In the genomic region with DNA sequence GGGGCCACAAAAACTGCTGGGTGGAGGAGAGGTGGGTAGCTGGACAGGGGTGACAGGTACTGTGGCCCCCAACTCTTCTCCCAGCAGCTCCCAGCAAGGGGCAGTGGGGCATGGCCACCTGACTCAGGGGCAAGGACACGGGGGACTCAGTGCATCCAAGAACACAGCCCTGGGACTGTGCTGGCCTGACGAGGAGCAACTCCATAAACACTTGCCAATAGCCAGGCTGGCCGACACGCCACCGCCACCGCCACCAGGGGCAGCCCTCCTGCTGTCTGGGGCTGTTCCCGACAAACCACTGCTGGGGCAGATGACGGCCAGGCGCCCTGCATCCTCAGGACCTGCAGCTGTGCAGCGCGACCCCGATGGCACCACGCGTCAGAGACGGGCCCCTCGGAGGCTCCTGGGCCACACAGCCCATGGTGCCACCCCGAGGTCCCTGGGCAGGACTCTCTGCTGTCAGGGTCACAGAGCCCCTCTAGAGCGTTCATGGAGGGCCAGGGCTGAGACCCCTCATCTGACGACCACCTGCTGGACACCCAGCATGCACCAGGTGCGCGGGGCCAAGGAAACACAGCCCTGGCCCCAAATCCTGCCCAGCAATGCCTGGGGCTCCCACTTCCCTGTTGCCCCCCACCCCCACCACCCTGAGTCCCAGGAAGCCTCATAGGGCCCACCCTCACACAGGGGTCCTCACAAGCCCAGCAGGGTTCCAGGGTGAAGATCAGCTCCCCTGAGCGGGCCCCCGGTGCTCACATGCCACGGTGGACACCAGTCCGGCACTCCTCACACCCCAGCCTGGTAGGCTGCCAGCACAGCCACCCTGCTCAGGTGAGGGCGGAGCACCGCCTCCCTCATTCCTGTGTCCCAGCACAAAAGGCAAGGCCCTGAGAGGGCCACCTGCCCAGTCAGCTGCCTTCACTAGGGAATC, we compare ENCODE assay signal across 18 cellular contexts. TPM values are rescaled to one million over a fixed set of nuclear protein-coding genes. Genes with fewer than 3 reads are reported as not detected.
DNase-seq lines count a peak whose midpoint lies in the region; ATAC-seq and TF ChIP-seq lines count a peak whose summit lies in the region.
"Had no signal": no experiment of that assay in that cellular context is flagged by ENCODE, and none has a peak within 500 bp of the region (broad histone marks: within the 10 kb centered on the region; RNA-seq: fewer than 3 reads in every experiment).

No MANE protein-coding gene starts in this region.

- TF ChIP-seq CTCF in HFF-Myc (IDR thresholded peaks at IDR 0.05; ENCODE audit: low read depth, low read length, missing control alignments) (peak; percentile 6), glutamatergic neuron (IDR thresholded peaks at IDR 0.05; ENCODE audit: partially characterized antibody, unreplicated experiment) (peak; percentile 21), osteoblast (IDR thresholded peaks at IDR 0.05; ENCODE audit: extremely low read depth, low read depth, low read length) (no peak)

- H3K9me3 ChIP-seq in BLaER1 = no peaks in the 10 kb centered on the region
- no peaks in the 10 kb centered on the region for H3K9me3 ChIP-seq in osteoblast (ENCODE audit: low read depth, low read length)
- H3K9me3 ChIP-seq: gastroesophageal sphincter had no signal

- no peak overlapping the region for H2AFZ ChIP-seq in osteoblast (ENCODE audit: low read length)

- H4K20me1 ChIP-seq in BLaER1 = no peaks in the 10 kb centered on the region
- H4K20me1 ChIP-seq in osteoblast (ENCODE audit: insufficient read depth, low read length) = peaks cover 59% of the 10 kb centered on the region

- peaks cover 54% of the 10 kb centered on the region for H3K79me2 ChIP-seq in osteoblast (ENCODE audit: insufficient read depth, low read length)

- H3K27me3 ChIP-seq in BLaER1 (no peaks in the 10 kb centered on the region), osteoblast (ENCODE audit: insufficient read depth, low read length) (no peaks in the 10 kb centered on the region)
- H3K27me3 ChIP-seq: gastroesophageal sphincter had no signal

- H3K9me3 Mint-ChIP-seq in glutamatergic neuron (ENCODE audit: unreplicated experiment) = peaks cover 2% of the 10 kb centered on the region
- H3K9me3 Mint-ChIP-seq in activated naive CD4-positive, alpha-beta T cell treated with anti-CD3 and anti-CD28 coated beads for 36 hours = no peaks in the 10 kb centered on the region
- H3K9me3 Mint-ChIP-seq: activated CD8-positive, alpha-beta T cell treated with anti-CD3 and anti-CD28 coated beads for 36 hours; activated T-helper 17 cell treated with anti-CD3 and anti-CD28 coated beads, Interleukin-2, amount 50 U/mL, for 72 hours; mesothelial cell of epicardium had no signal

- no peak overlapping the region for H3K4me3 Mint-ChIP-seq in glutamatergic neuron (ENCODE audit: unreplicated experiment)
- no peak overlapping the region for H3K4me3 Mint-ChIP-seq in activated naive CD4-positive, alpha-beta T cell treated with anti-CD3 and anti-CD28 coated beads for 36 hours
- H3K4me3 Mint-ChIP-seq: activated CD8-positive, alpha-beta T cell treated with anti-CD3 and anti-CD28 coated beads for 36 hours; activated T-helper 17 cell treated with anti-CD3 and anti-CD28 coated beads, Interleukin-2, amount 50 U/mL, for 72 hours; mesothelial cell of epicardium had no signal

- H3K36me3 Mint-ChIP-seq in glutamatergic neuron (ENCODE audit: unreplicated experiment) = peaks cover 5% of the 10 kb centered on the region
- no peaks in the 10 kb centered on the region for H3K36me3 Mint-ChIP-seq in activated naive CD4-positive, alpha-beta T cell treated with anti-CD3 and anti-CD28 coated beads for 36 hours (ENCODE audit: low read depth)

- intact Hi-C loops in activated naive CD4-positive, alpha-beta T cell treated with anti-CD3 and anti-CD28 coated beads for 36 hours (cut with micrococcal nuclease) = no loop called here

- peak overlapping the region; percentile 30; the same call in 1 of the 2 replicates for H3K4me2 ChIP-seq in BLaER1
- no peak overlapping the region for H3K4me2 ChIP-seq in osteoblast (ENCODE audit: insufficient read depth, low read length)

- H3K36me3 ChIP-seq in BLaER1 (no peaks in the 10 kb centered on the region), osteoblast (ENCODE audit: insufficient read depth, low read length) (peaks cover 12% of the 10 kb centered on the region)

- H3K27ac ChIP-seq in BLaER1 (no peak overlapping the region), osteoblast (ENCODE audit: low read depth, low read length) (no peak overlapping the region)
- H3K27ac ChIP-seq: gastroesophageal sphincter had no signal

- peaks cover 7% of the 10 kb centered on the region for H3K4me1 Mint-ChIP-seq in glutamatergic neuron (ENCODE audit: low read depth, unreplicated experiment)
- H3K4me1 Mint-ChIP-seq in activated naive CD4-positive, alpha-beta T cell treated with anti-CD3 and anti-CD28 coated beads for 36 hours (ENCODE audit: low read depth) = no peaks in the 10 kb centered on the region
- H3K4me1 Mint-ChIP-seq: activated T-helper 17 cell treated with anti-CD3 and anti-CD28 coated beads, Interleukin-2, amount 50 U/mL, for 72 hours had no signal

- H3K27ac Mint-ChIP-seq in glutamatergic neuron (ENCODE audit: unreplicated experiment) = no peak overlapping the region
- H3K27ac Mint-ChIP-seq in activated naive CD4-positive, alpha-beta T cell treated with anti-CD3 and anti-CD28 coated beads for 36 hours = no peak overlapping the region
- H3K27ac Mint-ChIP-seq: activated CD8-positive, alpha-beta T cell treated with anti-CD3 and anti-CD28 coated beads for 36 hours; activated T-helper 17 cell treated with anti-CD3 and anti-CD28 coated beads, Interleukin-2, amount 50 U/mL, for 72 hours had no signal

- peaks cover 13% of the 10 kb centered on the region for H3K27me3 Mint-ChIP-seq in glutamatergic neuron (ENCODE audit: unreplicated experiment)
- H3K27me3 Mint-ChIP-seq in activated naive CD4-positive, alpha-beta T cell treated with anti-CD3 and anti-CD28 coated beads for 36 hours (ENCODE audit: low read depth) = no peaks in the 10 kb centered on the region
- H3K27me3 Mint-ChIP-seq: activated CD8-positive, alpha-beta T cell treated with anti-CD3 and anti-CD28 coated beads for 36 hours; activated T-helper 17 cell treated with anti-CD3 and anti-CD28 coated beads, Interleukin-2, amount 50 U/mL, for 72 hours had no signal

- H3K4me1 ChIP-seq in BLaER1 (peaks cover 56% of the 10 kb centered on the region), osteoblast (ENCODE audit: insufficient read depth, low read length) (no peaks in the 10 kb centered on the region)

- CTCF ChIA-PET in activated naive CD4-positive, alpha-beta T cell treated with anti-CD3 and anti-CD28 coated beads for 36 hours (lab: Charles Lee) = no interaction called here

- DNase-seq in HFF-Myc (ENCODE audit: extremely low read depth, low read depth) = no peak
- DNase-seq in glutamatergic neuron = no peak
- peak; percentile 66 for DNase-seq in osteoblast (ENCODE audit: insufficient read length, low spot score, missing footprints)
- DNase-seq in activated naive CD4-positive, alpha-beta T cell treated with anti-CD3 and anti-CD28 coated beads for 36 hours = no peak
- no peak for DNase-seq in foreskin melanocyte
- DNase-seq: activated CD8-positive, alpha-beta T cell treated with anti-CD3 and anti-CD28 coated beads for 36 hours; anterior cingulate cortex; GDM1; KBM-7; NCI-H446 treated with DMSO at 0.1 percent for 48 hours; occipital lobe; PC-3 had no signal

- no peak overlapping the region for H3K9ac ChIP-seq in BLaER1

- no peak for ATAC-seq in GM19023 (IDR thresholded peaks at IDR 0.05; ENCODE audit: unreplicated experiment)
- ATAC-seq in GM19395 (IDR thresholded peaks at IDR 0.05; ENCODE audit: unreplicated experiment) = no peak
- ATAC-seq: activated CD8-positive, alpha-beta T cell treated with anti-CD3 and anti-CD28 coated beads for 36 hours; activated T-helper 17 cell treated with anti-CD3 and anti-CD28 coated beads, Interleukin-2, amount 50 U/mL, for 72 hours; gastroesophageal sphincter; PC-3 had no signal

- H3K4me3 ChIP-seq in BLaER1 (no peak overlapping the region), HFF-Myc (replicated peaks; ENCODE audit: low read depth, low read length) (no peak overlapping the region), osteoblast (ENCODE audit: insufficient read depth, low read length) (no peak overlapping the region)
- H3K4me3 ChIP-seq: gastroesophageal sphincter had no signal

RNA-seq across cellular contexts. Expression of a gene that starts 56.0 kb away (rescaled TPM):
- 48.4 TPM for total RNA-seq in glutamatergic neuron (ENCODE audit: unreplicated experiment)
- total RNA-seq in osteoblast = 29.0 and 32.1 TPM in 2 replicates
- total RNA-seq in activated naive CD4-positive, alpha-beta T cell treated with anti-CD3 and anti-CD28 coated beads for 36 hours = 10 to 100 TPM; 37.2 to 40.0 TPM
